Comparison of ENCODE assay signal across 5 cellular contexts in genomic region chr12:25872137-25872536, GRCh38.
"Had no signal": no experiment of that assay in that cellular context is flagged by ENCODE, and none has a peak within 500 bp of the region (broad histone marks: within the 10 kb centered on the region; RNA-seq: fewer than 3 reads in every experiment).

No MANE protein-coding gene starts in this region.

- H2AFZ ChIP-seq: GM23248 had no signal

- H3K9ac ChIP-seq: GM23248 had no signal

- H3K4me3 ChIP-seq: GM23248, K562 had no signal

- DNase-seq: GM23248, H9, HCEC 1CT, IMR-90 had no signal

- H3K4me3 Mint-ChIP-seq: H9 had no signal

- H3K27ac ChIP-seq: GM23248 had no signal

- ATAC-seq: K562 had no signal
